ENCODE assay signal across 8 cellular contexts in genomic region chr3:48273594-48274211, GRCh38. TPM values are rescaled to one million over a fixed set of nuclear protein-coding genes. Genes with fewer than 3 reads are reported as not detected.
DNase-seq lines count a peak whose midpoint lies in the region; ATAC-seq and TF ChIP-seq lines count a peak whose summit lies in the region.

No MANE protein-coding gene starts in this region.

- H3K4me3 Mint-ChIP-seq in Caco-2 (ENCODE audit: unreplicated experiment) = no peak overlapping the region

- no peak overlapping the region for H3K27ac Mint-ChIP-seq in Caco-2 (ENCODE audit: unreplicated experiment)

- H3K9me3 Mint-ChIP-seq in Caco-2 (ENCODE audit: unreplicated experiment) = peaks cover 9% of the 10 kb centered on the region

- CTCF ChIA-PET in Caco-2 (lab: Charles Lee) = interaction anchor here (0.6 to 3.0 kb wide), 8 partner anchors 34 to 368 kb away, joined by 3 to 71 read pairs (median 4); no protein-coding TSS in a partner anchor

- intact Hi-C loops in Caco-2 (cut with micrococcal nuclease; ENCODE audit: unreplicated experiment) = loop anchor here (1.0 to 5.0 kb wide), 3 partner anchors 128 to 274 kb away; no protein-coding TSS in a partner anchor

- H3K14ac ChIP-seq in trophoblast cell (ENCODE audit: low read length) = no peak overlapping the region

- no peak overlapping the region for H4K91ac ChIP-seq in trophoblast cell (ENCODE audit: low read depth, low read length)

- no peak overlapping the region for H2BK12ac ChIP-seq in trophoblast cell (ENCODE audit: low read length)

- H3K9ac ChIP-seq in trophoblast cell (ENCODE audit: low read length) = no peak overlapping the region

- H3K36me3 ChIP-seq in Caco-2 (ENCODE audit: control insufficient read depth, insufficient read depth, low read length) (no peaks in the 10 kb centered on the region), trophoblast cell (ENCODE audit: control insufficient read depth in 1 of 2, insufficient read depth in 2 of 2, low read length in 2 of 2) (peaks cover 2 to 9% of the 10 kb centered on the region in 2 experiments)

- no peaks in the 10 kb centered on the region for H3K27me3 Mint-ChIP-seq in Caco-2 (ENCODE audit: insufficient read depth, unreplicated experiment)

- DNase-seq in Caco-2 (peak; percentile 60 to 77), HT-29 (ENCODE audit: low spot score) (peak; percentile 71), OCI-M2 (lab: John Stamatoyannopoulos, UW; ENCODE audit: unreplicated experiment) (peak; percentile 32), germinal center (ENCODE audit: low spot score) (peak; percentile 70), trophoblast cell (peak; percentile 34 to 78)
- peak; percentile 25 for DNase-seq in activated effector memory CD4-positive, alpha-beta T cell treated with Interleukin-2 at 50 U/mL for 16 hours

- H3K4me3 ChIP-seq in Caco-2 (ENCODE audit: low read depth, low read length) (no peak overlapping the region), trophoblast cell (ENCODE audit: low read depth, low read length) (no peak overlapping the region)

- no peaks in the 10 kb centered on the region for H3K79me2 ChIP-seq in trophoblast cell (ENCODE audit: control insufficient read depth, insufficient read depth, low read length, poor library complexity)

- WGBS in trophoblast cell (ENCODE audit: extremely low coverage, insufficient coverage, insufficient read length) = no CpG with 5 or more reads among the region's 9 CpGs

- ATAC-seq in GM18511 (IDR thresholded peaks at IDR 0.05; ENCODE audit: unreplicated experiment) (no peak), HG03469 (IDR thresholded peaks at IDR 0.05; ENCODE audit: unreplicated experiment) (no peak)

- H3K27ac ChIP-seq in trophoblast cell (ENCODE audit: low read depth, low read length) = no peak overlapping the region

- no peaks in the 10 kb centered on the region for H3K79me1 ChIP-seq in trophoblast cell (ENCODE audit: low read length)

- H3K4me1 Mint-ChIP-seq in Caco-2 (ENCODE audit: low read depth, unreplicated experiment) = peaks cover 35% of the 10 kb centered on the region

- H3K4me2 ChIP-seq in trophoblast cell (ENCODE audit: low read length) = no peak overlapping the region

- H3K4me1 ChIP-seq in Caco-2 (peaks cover 32% of the 10 kb centered on the region), trophoblast cell (ENCODE audit: control insufficient read depth in 1 of 2, insufficient read depth in 2 of 2, low read length in 2 of 2) (peaks cover 0 to 6% of the 10 kb centered on the region in 2 experiments)

- BruUV-seq in Caco-2 (replicated peaks; lab: Mats Ljungman, UMichigan) = no TSS peak

- H3K27me3 ChIP-seq in Caco-2 (replicated peaks; ENCODE audit: control insufficient read depth, insufficient read depth, low read length) = no peaks in the 10 kb centered on the region
- no peaks in the 10 kb centered on the region for H3K27me3 ChIP-seq in trophoblast cell (ENCODE audit: insufficient read depth, low read length)

- no peak overlapping the region for H4K8ac ChIP-seq in trophoblast cell (ENCODE audit: low read depth, low read length)

- no peak overlapping the region for H2AFZ ChIP-seq in trophoblast cell (ENCODE audit: insufficient read depth, low read length, poor library complexity)

- H3K23ac ChIP-seq in trophoblast cell (ENCODE audit: low read length) = no peak overlapping the region

- no peak overlapping the region for H3K18ac ChIP-seq in trophoblast cell (ENCODE audit: low read length)

- H3K4ac ChIP-seq in trophoblast cell (ENCODE audit: low read depth, low read length) = no peak overlapping the region

- peak; percentile 79 to 80 for TF ChIP-seq CTCF in Caco-2 (IDR thresholded peaks at IDR 0.05; ENCODE audit: insufficient read depth in 1 of 2, low read depth in 1 of 2, low read length in 1 of 2, severe bottlenecking in 1 of 2, unreplicated experiment in 1 of 2)

- POLR2A ChIA-PET in Caco-2 (lab: Charles Lee) = interaction anchor here (1.0 kb wide), 1 partner anchor 162 kb away, joined by 3 read pairs; no protein-coding TSS in a partner anchor

- H3K36me3 Mint-ChIP-seq in Caco-2 (ENCODE audit: insufficient read depth, unreplicated experiment) = peaks cover 26% of the 10 kb centered on the region

- no peaks in the 10 kb centered on the region for H3K9me3 ChIP-seq in Caco-2
- peaks cover 8% of the 10 kb centered on the region for H3K9me3 ChIP-seq in trophoblast cell (ENCODE audit: insufficient read depth, low read depth, low read length)

- H2AK5ac ChIP-seq in trophoblast cell (ENCODE audit: low read length) = no peak overlapping the region

- no peak overlapping the region for H4K12ac ChIP-seq in trophoblast cell (ENCODE audit: low read depth, low read length)

- H2BK120ac ChIP-seq in trophoblast cell (ENCODE audit: insufficient read depth, low read length, poor library complexity) = no peak overlapping the region

- H2BK5ac ChIP-seq in trophoblast cell (ENCODE audit: low read depth, low read length, poor library complexity) = no peak overlapping the region

RNA-seq across cellular contexts. Expression of gene NME6, which starts 27.5 kb away (rescaled TPM):
- total RNA-seq in Caco-2 (2022) = 42.3 and 49.2 TPM in 2 replicates
- 18.1 and 37.3 TPM in 2 replicates for total RNA-seq in HT-29 (2014; rRNA removed; shearing (Covaris generic))
- polyA plus RNA-seq in trophoblast cell (2013) = 13.8 and 14.4 TPM in 2 replicates

RNA-seq across cellular contexts. Expression of gene ZNF589, which starts 32.8 kb away (rescaled TPM):
- 9.7 and 10.9 TPM in 2 replicates for total RNA-seq in Caco-2 (2022)
- 3.4 and 4.4 TPM in 2 replicates for total RNA-seq in HT-29 (2014; rRNA removed; shearing (Covaris generic))
- polyA plus RNA-seq in trophoblast cell (2013) = 4.0 and 4.1 TPM in 2 replicates

RNA-seq across cellular contexts. Expression of gene CAMP, which starts 50.4 kb away (rescaled TPM):
- total RNA-seq in Caco-2 (2022) = not detected in 2 replicates
- not detected in 2 replicates for total RNA-seq in HT-29 (2014; rRNA removed; shearing (Covaris generic))
- not detected in 2 replicates for polyA plus RNA-seq in trophoblast cell (2013)

RNA-seq across cellular contexts. Expression of gene SPINK8, which starts 59.8 kb away (rescaled TPM):
- total RNA-seq in Caco-2 (2022) = not detected in 2 replicates
- not detected in 2 replicates for total RNA-seq in HT-29 (2014; rRNA removed; shearing (Covaris generic))
- polyA plus RNA-seq in trophoblast cell (2013) = 0.31 TPM in 1 of 2 replicates, not detected in the other
